Comparison of ENCODE assay signal across 8 cellular contexts in the genomic region with DNA sequence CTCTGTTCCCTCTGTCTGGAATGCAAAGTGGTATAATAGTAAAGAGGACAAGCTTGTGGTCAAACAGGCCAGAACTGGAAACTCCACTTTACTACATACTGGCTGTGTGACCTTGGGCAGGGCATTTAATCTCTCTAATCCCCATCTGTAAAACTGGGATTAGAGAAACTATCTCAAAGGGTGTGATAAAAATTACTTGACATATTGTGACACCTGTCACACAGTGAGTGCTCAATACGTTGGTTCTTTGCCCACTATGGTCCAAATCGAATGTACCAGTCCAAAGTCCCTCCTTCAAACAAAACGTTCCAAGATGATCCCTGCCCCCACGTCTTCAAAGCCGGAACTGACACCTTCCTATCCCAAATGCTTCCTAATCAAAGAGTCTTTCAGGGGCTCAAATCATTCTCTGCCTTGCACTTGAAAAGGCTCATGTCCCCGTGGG. TPM values are rescaled to one million over a fixed set of nuclear protein-coding genes. Genes with fewer than 3 reads are reported as not detected.
DNase-seq lines count a peak whose midpoint lies in the region; ATAC-seq and TF ChIP-seq lines count a peak whose summit lies in the region.

No MANE protein-coding gene starts in this region.

- no peaks in the 10 kb centered on the region for H3K79me2 ChIP-seq in Loucy (ENCODE audit: insufficient read depth, low read length)

- intact Hi-C loops in dorsolateral prefrontal cortex (cut with DNase I): no loop called here

- H3K27me3 ChIP-seq in BLaER1 treated with 17β-estradiol and CSF1 and Interleukin-3, amounts not matched to agents 10 nM and 100 nM: no peaks in the 10 kb centered on the region
- H3K27me3 ChIP-seq in Loucy (ENCODE audit: insufficient read depth, low read length, poor library complexity, severe bottlenecking): peaks cover 12% of the 10 kb centered on the region
- peaks cover 0 to 3% (median 0%) of the 10 kb centered on the region in 45 donors for H3K27me3 ChIP-seq in dorsolateral prefrontal cortex

- no peaks in the 10 kb centered on the region for H4K20me1 ChIP-seq in BLaER1 treated with 17β-estradiol and CSF1 and Interleukin-3, amounts not matched to agents 10 nM and 100 nM
- no peaks in the 10 kb centered on the region for H4K20me1 ChIP-seq in Loucy (ENCODE audit: insufficient read depth, low read length, poor library complexity, severe bottlenecking)

- peak overlapping the region in 8 of 10 experiments; percentile 57 to 78 (median 67); a peak in 14 of 20 replicates for H3K4me3 ChIP-seq in BLaER1 treated with 17β-estradiol and CSF1 and Interleukin-3, amounts not matched to agents 10 nM and 100 nM
- H3K4me3 ChIP-seq in Loucy (ENCODE audit: low read length, poor library complexity, severe bottlenecking): peak overlapping the region; percentile 97
- peak overlapping the region; percentile 57 to 96 (median 79) for H3K4me3 ChIP-seq in dorsolateral prefrontal cortex

- no peak for ATAC-seq in HG03196 (IDR thresholded peaks at IDR 0.05; ENCODE audit: unreplicated experiment)

- DNase-seq in dorsolateral prefrontal cortex (no peak), nephron progenitor cell (no peak), AG20443 (ENCODE audit: low spot score) (no peak), substantia nigra (lab: John Stamatoyannopoulos, UW) (no peak)
- DNase-seq in stimulated activated CD4-positive, alpha-beta T cell treated with anti-CD3 and anti-CD28 coated beads, Interleukin-4, amount 100 ng/mL, for 1 hour: no peak

- peak overlapping the region in 4 of 11 experiments; percentile 76 to 87 (median 82); a peak in 6 of 22 replicates for H3K27ac ChIP-seq in BLaER1 treated with 17β-estradiol and CSF1 and Interleukin-3, amounts not matched to agents 10 nM and 100 nM
- peak overlapping the region in 48 of 59 donors; percentile 81 to 99 (median 95) for H3K27ac ChIP-seq in dorsolateral prefrontal cortex
- H3K27ac ChIP-seq in substantia nigra (ENCODE audit: low read depth, low read length, poor library complexity, severe bottlenecking): no peak overlapping the region

- H3F3A ChIP-seq in Loucy (ENCODE audit: low read depth): peaks cover 5% of the 10 kb centered on the region; the same call in 1 of the 2 replicates

- H3K9me3 ChIP-seq in BLaER1 treated with 17β-estradiol and CSF1 and Interleukin-3, amounts not matched to agents 10 nM and 100 nM (replicated peaks in 1 of 11): peaks cover 0 to 12% (median 0%) of the 10 kb centered on the region in 11 experiments; a peak in 7 of 22 replicates
- no peaks in the 10 kb centered on the region for H3K9me3 ChIP-seq in Loucy (ENCODE audit: insufficient read depth, low read depth, low read length)

- peaks cover 22% of the 10 kb centered on the region for H3K4me1 Mint-ChIP-seq in nephron progenitor cell

- TF ChIP-seq CTCF in Loucy (conservative IDR thresholded peaks at IDR 0.05; ENCODE audit: low read length) (no peak), dorsolateral prefrontal cortex (IDR thresholded peaks at IDR 0.05 in 54 of 56, conservative IDR thresholded peaks at IDR 0.05 in 2 of 56; ENCODE audit: low read depth in 1 of 56, partially characterized antibody in 56 of 56) (no peak), nephron progenitor cell (IDR thresholded peaks at IDR 0.05) (no peak)

- H3K9me2 ChIP-seq in Loucy (replicated peaks; ENCODE audit: low read depth, low read length): no peaks in the 10 kb centered on the region

- peak overlapping the region; percentile 34 to 96 (median 88); a peak in 20 of 22 replicates for H3K4me2 ChIP-seq in BLaER1 treated with 17β-estradiol and CSF1 and Interleukin-3, amounts not matched to agents 10 nM and 100 nM
- peak overlapping the region; percentile 96 for H3K4me2 ChIP-seq in Loucy (ENCODE audit: low read depth, low read length, poor library complexity, severe bottlenecking)

- peaks cover 0 to 29% (median 4%) of the 10 kb centered on the region in 11 experiments; a peak in 10 of 22 replicates for H3K36me3 ChIP-seq in BLaER1 treated with 17β-estradiol and CSF1 and Interleukin-3, amounts not matched to agents 10 nM and 100 nM
- no peaks in the 10 kb centered on the region for H3K36me3 ChIP-seq in Loucy (ENCODE audit: insufficient read depth, low read length)

- peaks cover 17% of the 10 kb centered on the region for H3K36me3 Mint-ChIP-seq in nephron progenitor cell (ENCODE audit: low read depth)

- peaks cover 10 to 17% (median 14%) of the 10 kb centered on the region in 10 experiments for H3K4me1 ChIP-seq in BLaER1 treated with 17β-estradiol and CSF1 and Interleukin-3, amounts not matched to agents 10 nM and 100 nM
- H3K4me1 ChIP-seq in Loucy (ENCODE audit: insufficient read depth, low read length, poor library complexity, severe bottlenecking): peaks cover 22% of the 10 kb centered on the region

- peaks cover 22% of the 10 kb centered on the region for H3K27me3 Mint-ChIP-seq in nephron progenitor cell (ENCODE audit: low read depth, poor library complexity)

- H3K4me3 Mint-ChIP-seq in nephron progenitor cell: peak overlapping the region; percentile 95

- H3K9me3 Mint-ChIP-seq in nephron progenitor cell: no peaks in the 10 kb centered on the region

- no peak overlapping the region for H3K27ac Mint-ChIP-seq in nephron progenitor cell

- peak overlapping the region; percentile 95 for H2AFZ ChIP-seq in Loucy (ENCODE audit: low read length)

- no peak overlapping the region for H3K9ac ChIP-seq in BLaER1 treated with 17β-estradiol and CSF1 and Interleukin-3, amounts not matched to agents 10 nM and 100 nM
- H3K9ac ChIP-seq in Loucy (ENCODE audit: low read depth, low read length, poor library complexity, severe bottlenecking): peak overlapping the region; percentile 88

RNA-seq across cellular contexts. Expression of a gene that starts 0.7 kb away (rescaled TPM):
- 10 to 100 TPM; 14.2 to 41.1 (median 27.6) TPM for total RNA-seq in dorsolateral prefrontal cortex

RNA-seq across cellular contexts. Expression of a gene that starts 12.7 kb away (rescaled TPM):
- 10 to 100 TPM in 110 of 120 experiments, 1 to 10 TPM in 10; 7.9 to 41.1 (median 16.5) TPM for total RNA-seq in dorsolateral prefrontal cortex

RNA-seq across cellular contexts. Expression of a gene that starts 18.9 kb away (rescaled TPM):
- 10 to 100 TPM in 15 of 120 experiments, 1 to 10 TPM in 105; 1.4 to 15.3 (median 6.7) TPM for total RNA-seq in dorsolateral prefrontal cortex

RNA-seq across cellular contexts. Expression of a gene that starts 22.0 kb away (rescaled TPM):
- total RNA-seq in dorsolateral prefrontal cortex: 10 to 100 TPM in 8 of 120 experiments, 1 to 10 TPM in 112; 1.6 to 14.9 (median 4.8) TPM

RNA-seq across cellular contexts. Expression of a gene that starts 43.2 kb away (rescaled TPM):
- total RNA-seq in dorsolateral prefrontal cortex: 10 to 100 TPM; 37.4 to 67.6 (median 52.1) TPM
